17 cellular contexts compared by ENCODE assay signal in genomic region chr13:30339721-30340366, GRCh38. TPM values are rescaled to one million over a fixed set of nuclear protein-coding genes. Genes with fewer than 3 reads are reported as not detected.
DNase-seq lines count a peak whose midpoint lies in the region; ATAC-seq and TF ChIP-seq lines count a peak whose summit lies in the region.
"Had no signal": no experiment of that assay in that cellular context is flagged by ENCODE, and none has a peak within 500 bp of the region (broad histone marks: within the 10 kb centered on the region; RNA-seq: fewer than 3 reads in every experiment).

No MANE protein-coding gene starts in this region.

- H3K36me3 ChIP-seq in mammary epithelial cell (ENCODE audit: insufficient read depth, low read length) (no peaks in the 10 kb centered on the region), heart left ventricle (no peaks in the 10 kb centered on the region), prostate gland (no peaks in the 10 kb centered on the region)
- H3K36me3 ChIP-seq: lower lobe of right lung, SJCRH30 had no signal

- H3K27ac ChIP-seq in mammary epithelial cell (ENCODE audit: insufficient read depth, low read depth, low read length): no peak overlapping the region
- peak overlapping the region; percentile 60 to 92 (median 78) for H3K27ac ChIP-seq in heart left ventricle
- peak overlapping the region; percentile 30 to 32 for H3K27ac ChIP-seq in prostate gland
- H3K27ac ChIP-seq: lower lobe of right lung, SJCRH30 had no signal

- intact Hi-C loops in MCF 10A (cut with micrococcal nuclease): loop anchor here (5.0 kb wide), 2 partner anchors 57 to 232 kb away; no protein-coding TSS in a partner anchor
- intact Hi-C loops in mammary epithelial cell (cut with micrococcal nuclease): loop anchor here (5.0 kb wide), 1 partner anchor 122 kb away; no protein-coding TSS in a partner anchor
- intact Hi-C loops in heart left ventricle (cut with DNase I): loop anchor here in 5 of 10 donors (1.0 to 10.0 kb wide), 3 partner anchors 33 to 208 kb away; partner anchors contain the start of gene KATNAL1 (in 1 of the 5)
- intact Hi-C loops in prostate gland (cut with DNase I): loop anchor here (5.0 kb wide), 3 partner anchors 33 to 462 kb away; partner anchors contain the start of gene KATNAL1

- peak overlapping the region; percentile 35 for H3K4me3 Mint-ChIP-seq in MCF 10A (ENCODE audit: unreplicated experiment)
- H3K4me3 Mint-ChIP-seq: activated naive CD8-positive, alpha-beta T cell treated with anti-CD3 and anti-CD28 coated beads, Interleukin-2, amount 50 U/mL, for 24 hours had no signal

- ATAC-seq in heart left ventricle (peak; percentile 26 to 69 (median 52)), GM19395 (IDR thresholded peaks at IDR 0.05; ENCODE audit: unreplicated experiment) (no peak), HG03196 (IDR thresholded peaks at IDR 0.05; ENCODE audit: unreplicated experiment) (no peak), GM21360 (IDR thresholded peaks at IDR 0.05; ENCODE audit: unreplicated experiment) (no peak)
- ATAC-seq: activated naive CD8-positive, alpha-beta T cell treated with anti-CD3 and anti-CD28 coated beads, Interleukin-2, amount 50 U/mL, for 24 hours had no signal

- no peaks in the 10 kb centered on the region for H4K20me1 ChIP-seq in mammary epithelial cell (ENCODE audit: insufficient read depth, low read length)

- H3K9me3 ChIP-seq in mammary epithelial cell (replicated peaks; ENCODE audit: insufficient read depth, low read length) (no peaks in the 10 kb centered on the region), heart left ventricle (no peaks in the 10 kb centered on the region), prostate gland (no peaks in the 10 kb centered on the region)
- H3K9me3 ChIP-seq: lower lobe of right lung, SJCRH30 had no signal

- TF ChIP-seq CTCF in MCF 10A (IDR thresholded peaks at IDR 0.05; ENCODE audit: unreplicated experiment) (no peak), mammary epithelial cell (conservative IDR thresholded peaks at IDR 0.05 in 1 of 2, IDR thresholded peaks at IDR 0.05 in 1 of 2; ENCODE audit: extremely low read depth in 1 of 2, insufficient read depth in 1 of 2, low read depth in 1 of 2, low read length in 2 of 2) (no peak), heart left ventricle (IDR thresholded peaks at IDR 0.05) (no peak), prostate gland (IDR thresholded peaks at IDR 0.05) (no peak)

- no peaks in the 10 kb centered on the region for H3K27me3 ChIP-seq in mammary epithelial cell (ENCODE audit: insufficient read depth, low read length)
- no peaks in the 10 kb centered on the region for H3K27me3 ChIP-seq in heart left ventricle
- no peaks in the 10 kb centered on the region for H3K27me3 ChIP-seq in prostate gland (replicated peaks; ENCODE audit: insufficient read depth)
- H3K27me3 ChIP-seq: SJCRH30 had no signal

- CTCF ChIA-PET in MCF 10A (lab: Yijun Ruan, JAX) (interaction anchor here (0.5 to 1.6 kb wide), 4 partner anchors 55 to 123 kb away, joined by 3 to 7 read pairs (median 4); no protein-coding TSS in a partner anchor), mammary epithelial cell (lab: Charles Lee; ENCODE audit: low non-redundant PET) (no interaction called here)

- no peak overlapping the region for H3K4me2 ChIP-seq in mammary epithelial cell (ENCODE audit: insufficient read depth, low read depth, low read length)

- POLR2A ChIA-PET in MCF 10A (lab: Yijun Ruan, JAX): interaction anchor here (0.7 to 3.9 kb wide), 11 partner anchors 13 to 773 kb away, joined by 3 to 52 read pairs (median 14); partner anchors contain the start of genes KATNAL1, UBE2L5 and USPL1

- dilution Hi-C loops in mammary epithelial cell (cut with HindIII; ENCODE audit: low sequenced_read_pairs): loop anchor here (5.0 kb wide), 1 partner anchor 97 kb away; no protein-coding TSS in a partner anchor

- H3K4me3 ChIP-seq in mammary epithelial cell (replicated peaks in 1 of 3; ENCODE audit: insufficient read depth in 1 of 3, low read depth in 2 of 3, low read length in 3 of 3) (no peak overlapping the region), heart left ventricle (no peak overlapping the region), prostate gland (no peak overlapping the region)
- H3K4me3 ChIP-seq: lower lobe of right lung, SJCRH30 had no signal

- TF ChIP-seq POLR2A in heart left ventricle (IDR thresholded peaks at IDR 0.05) (no peak), prostate gland (IDR thresholded peaks at IDR 0.05) (no peak)

- no peaks in the 10 kb centered on the region for H3K27me3 Mint-ChIP-seq in MCF 10A (ENCODE audit: insufficient read depth, unreplicated experiment)
- H3K27me3 Mint-ChIP-seq: activated naive CD8-positive, alpha-beta T cell treated with anti-CD3 and anti-CD28 coated beads, Interleukin-2, amount 50 U/mL, for 24 hours; progenitor cell of endocrine pancreas had no signal

- no peak for DNase-seq in MCF 10A (ENCODE audit: unreplicated experiment)
- DNase-seq in mammary epithelial cell: no peak
- DNase-seq in heart left ventricle: peak in 1 of 5 donors; percentile 47
- DNase-seq in prostate gland (ENCODE audit: low spot score): no peak
- DNase-seq in activated CD4-positive, alpha-beta T cell treated with anti-CD3 and anti-CD28 coated beads, Interleukin-2, amount 50 U/mL, for 1 hour: no peak
- DNase-seq: 8988T; activated CD8-positive, alpha-beta memory T cell treated with anti-CD3 and anti-CD28 coated beads, Interleukin-2, amount 50 U/mL, for 4 hours; activated naive CD8-positive, alpha-beta T cell treated with anti-CD3 and anti-CD28 coated beads, Interleukin-2, amount 50 U/mL, for 24 hours; Calu3; glutamatergic neuron; lower lobe of right lung; NCI-H187; SJCRH30 had no signal

- H3K4me1 Mint-ChIP-seq in MCF 10A (ENCODE audit: insufficient read depth, unreplicated experiment): peaks cover 58% of the 10 kb centered on the region

- no peak overlapping the region for H2AFZ ChIP-seq in mammary epithelial cell (ENCODE audit: low read depth, low read length)

- H3K9me3 Mint-ChIP-seq in MCF 10A (ENCODE audit: unreplicated experiment): no peaks in the 10 kb centered on the region
- H3K9me3 Mint-ChIP-seq: activated naive CD8-positive, alpha-beta T cell treated with anti-CD3 and anti-CD28 coated beads, Interleukin-2, amount 50 U/mL, for 24 hours had no signal

- H3K4me1 ChIP-seq in mammary epithelial cell (ENCODE audit: insufficient read depth, low read length) (peaks cover 38% of the 10 kb centered on the region), heart left ventricle (peaks cover 0 to 42% (median 26%) of the 10 kb centered on the region in 12 donors), prostate gland (replicated peaks) (peaks cover 12% of the 10 kb centered on the region)
- H3K4me1 ChIP-seq: SJCRH30 had no signal

- no peak overlapping the region for H3K9ac ChIP-seq in mammary epithelial cell (ENCODE audit: insufficient read depth, low read length)

- H3K79me2 ChIP-seq in mammary epithelial cell (ENCODE audit: insufficient read depth, low read length): no peaks in the 10 kb centered on the region

- WGBS in mammary epithelial cell (ENCODE audit: low coverage, missing lambda C conversion rate): 83% methylated on average over 13 of the region's 13 CpGs
- WGBS in heart left ventricle, 4 donors: 50 to 55% (median 54%) methylated on average over 13 of the region's 13 CpGs
- WGBS in prostate gland: 75% methylated on average over 13 of the region's 13 CpGs

- in situ Hi-C loops in mammary epithelial cell (cut with MboI; ENCODE audit: low sequenced_read_pairs in 2 of 2): no loop called here

- no peaks in the 10 kb centered on the region for H3K36me3 Mint-ChIP-seq in MCF 10A (ENCODE audit: insufficient read depth, unreplicated experiment)

- BruUV-seq in MCF 10A (replicated peaks; lab: Mats Ljungman, UMichigan) (no TSS peak), mammary epithelial cell (replicated peaks; lab: Mats Ljungman, UMichigan) (no TSS peak)

- H3K27ac Mint-ChIP-seq in MCF 10A (ENCODE audit: low read depth, unreplicated experiment): peak overlapping the region; percentile 57
- H3K27ac Mint-ChIP-seq: activated naive CD8-positive, alpha-beta T cell treated with anti-CD3 and anti-CD28 coated beads, Interleukin-2, amount 50 U/mL, for 24 hours; progenitor cell of endocrine pancreas had no signal

RNA-seq across cellular contexts. Expression of gene KATNAL1, which starts 32.5 kb away (rescaled TPM):
- total RNA-seq in MCF 10A (2022): 6.1 and 10.7 TPM in 2 replicates
- total RNA-seq in mammary epithelial cell: 10 to 100 TPM; 21.7 to 23.0 TPM
- polyA plus RNA-seq in mammary epithelial cell: 8.7 TPM
- polyA minus RNA-seq in mammary epithelial cell: 5.0 TPM
- total RNA-seq in heart left ventricle: 10 to 100 TPM; 23.3 to 55.3 (median 52.2) TPM
- polyA plus RNA-seq in heart left ventricle: 10 to 100 TPM in 1 of 2 donors, 1 to 10 TPM in 1; 4.6 to 15.7 TPM
- total RNA-seq in prostate gland: 10 to 100 TPM; 12.8 to 16.4 TPM

Comparison
In these comparisons a context has a peak if more than half of its experiments do, and no peak if none do; other contexts are left out.
1. ATAC-seq: peak in heart left ventricle (4 of 4); none in GM19395 (single experiment), HG03196 (single experiment) and GM21360 (single experiment).